ENCODE assay signal across 10 cellular contexts in genomic region chr12:110619534-110619953, GRCh38. TPM values are rescaled to one million over a fixed set of nuclear protein-coding genes. Genes with fewer than 3 reads are reported as not detected.
DNase-seq lines count a peak whose midpoint lies in the region; ATAC-seq and TF ChIP-seq lines count a peak whose summit lies in the region.
"Had no signal": no experiment of that assay in that cellular context is flagged by ENCODE, and none has a peak within 500 bp of the region (broad histone marks: within the 10 kb centered on the region; RNA-seq: fewer than 3 reads in every experiment).

No MANE protein-coding gene starts in this region.

- no peaks in the 10 kb centered on the region for H3K27me3 ChIP-seq in CD4-positive, alpha-beta memory T cell (ENCODE audit: insufficient read depth, low read length)

- no peak for TF ChIP-seq CTCF in omental fat pad (IDR thresholded peaks at IDR 0.05)

- H3K4me3 ChIP-seq in CD4-positive, alpha-beta memory T cell (ENCODE audit: low read length in 2 of 2) = no peak overlapping the region

- CTCF ChIA-PET in activated CD8-positive, alpha-beta memory T cell treated with anti-CD3 and anti-CD28 coated beads, Interleukin-2, amount 10 ng/mL, durations not matched to agents 7 days and 5 days (lab: Charles Lee) = interaction anchor here (0.7 to 2.7 kb wide), 4 partner anchors 15 to 78 kb away, joined by 3 to 9 read pairs (median 4); no protein-coding TSS in a partner anchor
- CTCF ChIA-PET in CD4-positive, alpha-beta memory T cell (lab: Charles Lee; ENCODE audit: partially characterized antibody) = interaction anchor here (1.1 kb wide), 2 partner anchors 18 to 116 kb away, joined by 3 to 4 read pairs; no protein-coding TSS in a partner anchor

- H3K4me1 ChIP-seq in CD4-positive, alpha-beta memory T cell (ENCODE audit: insufficient read depth, low read length) = peaks cover 3% of the 10 kb centered on the region

- H3K9me3 Mint-ChIP-seq in activated CD8-positive, alpha-beta memory T cell treated with anti-CD3 and anti-CD28 coated beads, Interleukin-2, amount 10 ng/mL, durations not matched to agents 7 days and 5 days (ENCODE audit: low read depth) = no peaks in the 10 kb centered on the region
- H3K9me3 Mint-ChIP-seq in activated T-cell treated with anti-CD3 and anti-CD28 coated beads, Interleukin-2, amount 50 U/mL, for 4 hours = no peaks in the 10 kb centered on the region
- H3K9me3 Mint-ChIP-seq in CD4-positive, alpha-beta memory T cell = no peaks in the 10 kb centered on the region

- no peak overlapping the region for H3K4me3 Mint-ChIP-seq in activated CD8-positive, alpha-beta memory T cell treated with anti-CD3 and anti-CD28 coated beads, Interleukin-2, amount 10 ng/mL, durations not matched to agents 7 days and 5 days
- H3K4me3 Mint-ChIP-seq in activated T-cell treated with anti-CD3 and anti-CD28 coated beads, Interleukin-2, amount 50 U/mL, for 4 hours = no peak overlapping the region
- no peak overlapping the region for H3K4me3 Mint-ChIP-seq in CD4-positive, alpha-beta memory T cell

- no peaks in the 10 kb centered on the region for H3K9me3 ChIP-seq in CD4-positive, alpha-beta memory T cell (ENCODE audit: control insufficient read depth in 1 of 2, low read length in 2 of 2)

- peaks cover 13% of the 10 kb centered on the region for H3K4me1 Mint-ChIP-seq in activated CD8-positive, alpha-beta memory T cell treated with anti-CD3 and anti-CD28 coated beads, Interleukin-2, amount 10 ng/mL, durations not matched to agents 7 days and 5 days
- H3K4me1 Mint-ChIP-seq in activated T-cell treated with anti-CD3 and anti-CD28 coated beads, Interleukin-2, amount 50 U/mL, for 4 hours (ENCODE audit: low read depth) = peaks cover 12% of the 10 kb centered on the region
- H3K4me1 Mint-ChIP-seq in CD4-positive, alpha-beta memory T cell = peaks cover 0 to 2% (median under 1%) of the 10 kb centered on the region in 4 donors

- no peaks in the 10 kb centered on the region for H3K36me3 ChIP-seq in CD4-positive, alpha-beta memory T cell (ENCODE audit: insufficient read depth, low read length)

- peak; percentile 78 for ATAC-seq in activated CD8-positive, alpha-beta memory T cell treated with anti-CD3 and anti-CD28 coated beads, Interleukin-2, amount 10 ng/mL, durations not matched to agents 7 days and 5 days
- ATAC-seq in HG03066 (IDR thresholded peaks at IDR 0.05; ENCODE audit: low read depth, unreplicated experiment) = peak; percentile 54
- ATAC-seq in activated T-cell treated with anti-CD3 and anti-CD28 coated beads, Interleukin-2, amount 50 U/mL, for 4 hours = peak; percentile 94 to 96
- ATAC-seq in GM19328 (IDR thresholded peaks at IDR 0.05; ENCODE audit: unreplicated experiment) = no peak
- no peak for ATAC-seq in omental fat pad (ENCODE audit: low FRiP score)
- ATAC-seq: Right ventricle myocardium inferior had no signal

- DNase-seq in activated CD8-positive, alpha-beta memory T cell treated with anti-CD3 and anti-CD28 coated beads, Interleukin-2, amount 10 ng/mL, durations not matched to agents 7 days and 5 days = peak; percentile 56
- no peak for DNase-seq in activated CD8-positive, alpha-beta memory T cell treated with anti-CD3 and anti-CD28 coated beads, Interleukin-2, amount 50 U/mL, for 4 hours
- DNase-seq in activated T-cell treated with anti-CD3 and anti-CD28 coated beads, Interleukin-2, amount 50 U/mL, for 4 hours = no peak
- DNase-seq in stimulated activated naive CD4-positive, alpha-beta T cell treated with Interleukin-2 at 50 U/mL for 16 hours (lab: John Stamatoyannopoulos, UW) = peak; percentile 17
- DNase-seq in CD4-positive, alpha-beta memory T cell = no peak
- DNase-seq in omental fat pad (ENCODE audit: low spot score) = no peak
- DNase-seq: central memory CD4-positive, alpha-beta T cell had no signal

- POLR2A ChIA-PET in CD4-positive, alpha-beta memory T cell (lab: Charles Lee; ENCODE audit: partially characterized antibody) = no interaction called here

- H3K36me3 Mint-ChIP-seq in activated CD8-positive, alpha-beta memory T cell treated with anti-CD3 and anti-CD28 coated beads, Interleukin-2, amount 10 ng/mL, durations not matched to agents 7 days and 5 days = no peaks in the 10 kb centered on the region
- H3K36me3 Mint-ChIP-seq in activated T-cell treated with anti-CD3 and anti-CD28 coated beads, Interleukin-2, amount 50 U/mL, for 4 hours (ENCODE audit: insufficient read depth) = peaks cover 4% of the 10 kb centered on the region
- H3K36me3 Mint-ChIP-seq in CD4-positive, alpha-beta memory T cell = no peaks in the 10 kb centered on the region

- H3K27ac ChIP-seq in CD4-positive, alpha-beta memory T cell (ENCODE audit: low read depth, low read length) = no peak overlapping the region

- H3K27ac Mint-ChIP-seq in activated CD8-positive, alpha-beta memory T cell treated with anti-CD3 and anti-CD28 coated beads, Interleukin-2, amount 10 ng/mL, durations not matched to agents 7 days and 5 days = peak overlapping the region; percentile 11
- H3K27ac Mint-ChIP-seq in CD4-positive, alpha-beta memory T cell = no peak overlapping the region

- no peaks in the 10 kb centered on the region for H3K27me3 Mint-ChIP-seq in activated CD8-positive, alpha-beta memory T cell treated with anti-CD3 and anti-CD28 coated beads, Interleukin-2, amount 10 ng/mL, durations not matched to agents 7 days and 5 days
- no peaks in the 10 kb centered on the region for H3K27me3 Mint-ChIP-seq in activated T-cell treated with anti-CD3 and anti-CD28 coated beads, Interleukin-2, amount 50 U/mL, for 4 hours (ENCODE audit: low read depth)
- no peaks in the 10 kb centered on the region for H3K27me3 Mint-ChIP-seq in CD4-positive, alpha-beta memory T cell

- intact Hi-C loops in CD4-positive, alpha-beta memory T cell (cut with micrococcal nuclease) = loop anchor here (1.0 kb wide), 2 partner anchors 207 to 269 kb away; no protein-coding TSS in a partner anchor

RNA-seq across cellular contexts. Expression of gene TCTN1, which starts 5.6 kb away (rescaled TPM):
- 1 to 10 TPM; 5.5 to 5.8 TPM for total RNA-seq in activated CD8-positive, alpha-beta memory T cell treated with anti-CD3 and anti-CD28 coated beads, Interleukin-2, amount 10 ng/mL, durations not matched to agents 7 days and 5 days
- 1 to 10 TPM; 3.5 to 4.4 (median 3.6) TPM for total RNA-seq in activated T-cell treated with anti-CD3 and anti-CD28 coated beads, Interleukin-2, amount 50 U/mL, for 4 hours
- 1 to 10 TPM; 5.8 to 7.7 TPM for total RNA-seq in CD4-positive, alpha-beta memory T cell
- 1 to 10 TPM; 5.9 to 6.1 TPM for polyA plus RNA-seq in CD4-positive, alpha-beta memory T cell
- 10 to 100 TPM; 22.7 to 30.4 (median 25.6) TPM for total RNA-seq in omental fat pad

RNA-seq across cellular contexts. Expression of gene PPTC7, which starts 36.4 kb away (rescaled TPM):
- total RNA-seq in activated CD8-positive, alpha-beta memory T cell treated with anti-CD3 and anti-CD28 coated beads, Interleukin-2, amount 10 ng/mL, durations not matched to agents 7 days and 5 days = 10 to 100 TPM; 23.2 to 32.9 TPM
- 10 to 100 TPM; 74.2 to 76.4 (median 74.4) TPM for total RNA-seq in activated T-cell treated with anti-CD3 and anti-CD28 coated beads, Interleukin-2, amount 50 U/mL, for 4 hours
- total RNA-seq in CD4-positive, alpha-beta memory T cell = 10 to 100 TPM; 32.6 to 35.6 TPM
- 10 to 100 TPM in 1 of 2 donors, 1 to 10 TPM in 1; 4.7 to 12.6 TPM for polyA plus RNA-seq in CD4-positive, alpha-beta memory T cell
- 10 to 100 TPM; 20.8 to 49.1 (median 23.4) TPM for total RNA-seq in omental fat pad

Comparison
In these comparisons a context has a peak if more than half of its experiments do, and no peak if none do; other contexts are left out.
1. DNase-seq: peak in activated CD8-positive, alpha-beta memory T cell treated with anti-CD3 and anti-CD28 coated beads, Interleukin-2, amount 10 ng/mL, durations not matched to agents 7 days and 5 days (single experiment) and stimulated activated naive CD4-positive, alpha-beta T cell treated with Interleukin-2 at 50 U/mL for 16 hours (single experiment); none in activated CD8-positive, alpha-beta memory T cell treated with anti-CD3 and anti-CD28 coated beads, Interleukin-2, amount 50 U/mL, for 4 hours (single experiment), activated T-cell treated with anti-CD3 and anti-CD28 coated beads, Interleukin-2, amount 50 U/mL, for 4 hours (single experiment), CD4-positive, alpha-beta memory T cell (0 of 5) and omental fat pad (single experiment).
2. ATAC-seq: peak in activated CD8-positive, alpha-beta memory T cell treated with anti-CD3 and anti-CD28 coated beads, Interleukin-2, amount 10 ng/mL, durations not matched to agents 7 days and 5 days (single experiment), HG03066 (single experiment) and activated T-cell treated with anti-CD3 and anti-CD28 coated beads, Interleukin-2, amount 50 U/mL, for 4 hours (2 of 2); none in GM19328 (single experiment) and omental fat pad (single experiment).